Comparison of ENCODE assay signal across 8 cellular contexts in the genomic region with DNA sequence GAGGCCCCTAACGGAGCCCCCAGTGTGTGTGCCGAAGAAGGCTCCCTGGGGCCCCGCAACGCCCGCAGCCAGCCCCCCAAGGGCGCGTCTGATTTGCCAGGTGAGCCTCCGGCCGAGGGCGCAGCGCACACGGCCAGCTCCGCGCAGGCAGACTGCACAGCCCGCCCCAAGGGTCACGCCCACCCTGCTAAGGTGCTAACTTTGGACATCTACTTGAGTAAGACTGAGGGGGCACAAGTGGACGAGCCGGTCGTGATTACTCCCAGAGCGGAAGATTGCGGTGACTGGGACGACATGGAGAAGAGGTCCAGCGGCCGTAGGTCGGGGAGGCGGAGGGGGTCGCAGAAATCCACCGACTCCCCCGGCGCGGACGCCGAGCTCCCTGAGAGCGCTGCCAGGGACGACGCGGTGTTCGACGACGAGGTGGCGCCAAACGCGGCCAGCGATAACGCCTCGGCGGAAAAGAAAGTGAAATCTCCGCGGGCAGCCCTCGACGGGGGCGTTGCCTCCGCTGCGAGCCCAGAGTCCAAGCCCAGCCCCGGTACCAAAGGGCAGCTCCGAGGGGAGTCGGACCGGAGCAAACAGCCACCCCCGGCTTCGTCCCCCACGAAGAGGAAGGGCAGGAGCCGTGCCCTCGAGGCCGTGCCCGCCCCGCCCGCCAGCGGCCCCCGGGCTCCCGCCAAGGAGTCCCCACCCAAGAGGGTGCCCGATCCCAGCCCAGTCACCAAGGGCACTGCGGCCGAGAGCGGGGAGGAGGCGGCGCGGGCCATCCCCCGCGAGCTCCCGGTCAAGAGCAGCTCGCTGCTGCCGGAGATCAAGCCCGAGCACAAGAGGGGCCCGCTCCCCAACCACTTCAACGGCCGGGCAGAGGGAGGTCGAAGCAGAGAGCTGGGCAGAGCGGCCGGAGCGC.
DNase-seq lines count a peak whose midpoint lies in the region; ATAC-seq, FAIRE-seq and TF ChIP-seq lines count a peak whose summit lies in the region.

No MANE protein-coding gene starts in this region.

- H3K4me1 Mint-ChIP-seq in activated CD8-positive, alpha-beta T cell treated with anti-CD3 and anti-CD28 coated beads, Interleukin-2, amount 10 ng/mL, durations not matched to agents 7 days and 5 days (ENCODE audit: low read depth): peaks cover 64% of the 10 kb centered on the region
- H3K4me1 Mint-ChIP-seq in stimulated activated naive B cell treated with anti-CD40 and anti-IgM and Interleukin-4, amounts not matched to agents 10 μg/mL and 1 μg/mL and 100 μg/mL, for 72 hours: peaks cover 29 to 56% of the 10 kb centered on the region in 2 donors

- H3K4me3 ChIP-seq in endothelial cell of umbilical vein (replicated peaks in 1 of 3; ENCODE audit: insufficient read depth in 1 of 3, low read depth in 1 of 3, low read length in 3 of 3) (peak overlapping the region; percentile 70 to 79 (median 78)), mucosa of stomach (ENCODE audit: low read length) (peak overlapping the region; percentile 90)

- DNase-seq in NCI-H146 treated with DMSO at 0.1 percent for 48 hours (lab: John Stamatoyannopoulos, UW; ENCODE audit: unreplicated experiment) (peak; percentile 4), endothelial cell of umbilical vein (ENCODE audit: low read depth, low spot score) (peak; percentile 71), HTR-8/SVneo (ENCODE audit: insufficient read length, low spot score) (no peak)
- peak; percentile 89 for DNase-seq in activated CD8-positive, alpha-beta T cell treated with anti-CD3 and anti-CD28 coated beads, Interleukin-2, amount 10 ng/mL, durations not matched to agents 7 days and 5 days
- peak; percentile 76 for DNase-seq in stimulated activated naive B cell treated with anti-CD40 and anti-IgM and Interleukin-4, amounts not matched to agents 10 μg/mL and 1 μg/mL and 100 μg/mL, for 72 hours

- H3K4me1 ChIP-seq in endothelial cell of umbilical vein (ENCODE audit: control insufficient read depth, extremely low read depth, insufficient read depth, low read length) (peaks cover 33% of the 10 kb centered on the region), mucosa of stomach (ENCODE audit: control insufficient read depth, insufficient read depth, low read length) (peaks cover 29% of the 10 kb centered on the region)

- H3K79me2 ChIP-seq in endothelial cell of umbilical vein (ENCODE audit: control insufficient read depth, insufficient read depth, low read length): no peaks in the 10 kb centered on the region

- POLR2A ChIA-PET in activated CD8-positive, alpha-beta T cell treated with anti-CD3 and anti-CD28 coated beads, Interleukin-2, amount 10 ng/mL, durations not matched to agents 7 days and 5 days (lab: Charles Lee): interaction anchor here (0.6 to 6.8 kb wide), 12 partner anchors 10 to 533 kb away, joined by 3 to 146 read pairs (median 3); partner anchors contain the start of gene ATG5
- POLR2A ChIA-PET in endothelial cell of umbilical vein (lab: Charles Lee): interaction anchor here (0.9 kb wide), 1 partner anchor 187 kb away, joined by 3 read pairs; the partner anchor contains the start of gene ATG5

- H3K36me3 ChIP-seq in endothelial cell of umbilical vein (ENCODE audit: control insufficient read depth in 2 of 2, extremely low read depth in 1 of 2, insufficient read depth in 2 of 2, low read length in 2 of 2) (no peaks in the 10 kb centered on the region), mucosa of stomach (ENCODE audit: control insufficient read depth, insufficient read depth, low read length) (no peaks in the 10 kb centered on the region)

- dilution Hi-C loops in endothelial cell of umbilical vein (cut with MboI; ENCODE audit: extremely low pct_ligation_motif_present, low sequenced_read_pairs): no loop called here

- peak overlapping the region; percentile 95 for H3K27ac Mint-ChIP-seq in activated CD8-positive, alpha-beta T cell treated with anti-CD3 and anti-CD28 coated beads, Interleukin-2, amount 10 ng/mL, durations not matched to agents 7 days and 5 days
- peak overlapping the region; percentile 88 for H3K27ac Mint-ChIP-seq in stimulated activated naive B cell treated with anti-CD40 and anti-IgM and Interleukin-4, amounts not matched to agents 10 μg/mL and 1 μg/mL and 100 μg/mL, for 72 hours

- peaks cover 24 to 39% of the 10 kb centered on the region in 2 experiments for H3K27me3 ChIP-seq in endothelial cell of umbilical vein (ENCODE audit: control insufficient read depth in 2 of 2, insufficient read depth in 2 of 2, low read length in 2 of 2)
- peaks cover 24% of the 10 kb centered on the region for H3K27me3 ChIP-seq in mucosa of stomach (ENCODE audit: control insufficient read depth, insufficient read depth, low read length)

- H3K36me3 Mint-ChIP-seq in activated CD8-positive, alpha-beta T cell treated with anti-CD3 and anti-CD28 coated beads, Interleukin-2, amount 10 ng/mL, durations not matched to agents 7 days and 5 days (ENCODE audit: low read depth): peaks cover 17% of the 10 kb centered on the region
- H3K36me3 Mint-ChIP-seq in stimulated activated naive B cell treated with anti-CD40 and anti-IgM and Interleukin-4, amounts not matched to agents 10 μg/mL and 1 μg/mL and 100 μg/mL, for 72 hours: no peaks in the 10 kb centered on the region

- BruUV-seq in endothelial cell of umbilical vein (replicated peaks; lab: Mats Ljungman, UMichigan): no TSS peak

- no peaks in the 10 kb centered on the region for H3K9me3 Mint-ChIP-seq in activated CD8-positive, alpha-beta T cell treated with anti-CD3 and anti-CD28 coated beads, Interleukin-2, amount 10 ng/mL, durations not matched to agents 7 days and 5 days (ENCODE audit: insufficient read depth)
- no peaks in the 10 kb centered on the region for H3K9me3 Mint-ChIP-seq in stimulated activated naive B cell treated with anti-CD40 and anti-IgM and Interleukin-4, amounts not matched to agents 10 μg/mL and 1 μg/mL and 100 μg/mL, for 72 hours

- intact Hi-C loops in endothelial cell of umbilical vein (cut with micrococcal nuclease): loop anchor here (1.0 to 5.0 kb wide), 5 partner anchors 35 to 520 kb away; partner anchors contain the start of genes QRSL1 and RTN4IP1

- peak; percentile 42 for FAIRE-seq in endothelial cell of umbilical vein (lab: Jason Lieb, UNC)
- no peak for FAIRE-seq in HTR-8/SVneo (lab: Jason Lieb, UNC)

- no peak for TF ChIP-seq POLR2A in endothelial cell of umbilical vein (IDR thresholded peaks at IDR 0.05; ENCODE audit: low read depth, low read length)

- ATAC-seq in GM18508 (IDR thresholded peaks at IDR 0.05; ENCODE audit: insufficient read depth, unreplicated experiment) (peak; percentile 37), HG02623 (IDR thresholded peaks at IDR 0.05; ENCODE audit: unreplicated experiment) (peak; percentile 60)
- ATAC-seq in activated CD8-positive, alpha-beta T cell treated with anti-CD3 and anti-CD28 coated beads, Interleukin-2, amount 10 ng/mL, durations not matched to agents 7 days and 5 days: peak; percentile 72
- peak; percentile 68 to 71 for ATAC-seq in stimulated activated naive B cell treated with anti-CD40 and anti-IgM and Interleukin-4, amounts not matched to agents 10 μg/mL and 1 μg/mL and 100 μg/mL, for 72 hours (replicated peaks)

- CTCF ChIA-PET in activated CD8-positive, alpha-beta T cell treated with anti-CD3 and anti-CD28 coated beads, Interleukin-2, amount 10 ng/mL, durations not matched to agents 7 days and 5 days (lab: Charles Lee): interaction anchor here (0.9 to 8.3 kb wide), 20 partner anchors 9 to 485 kb away, joined by 3 to 156 read pairs (median 7); no protein-coding TSS in a partner anchor
- CTCF ChIA-PET in endothelial cell of umbilical vein (lab: Charles Lee): interaction anchor here (0.7 to 6.9 kb wide), 31 partner anchors 10 to 520 kb away, joined by 3 to 62 read pairs (median 4); no protein-coding TSS in a partner anchor

- H2AFZ ChIP-seq in endothelial cell of umbilical vein (ENCODE audit: low read depth, low read length): peak overlapping the region; percentile 91

- H4K20me1 ChIP-seq in endothelial cell of umbilical vein (replicated peaks; ENCODE audit: control insufficient read depth, extremely low read depth, insufficient read depth, low read length): no peaks in the 10 kb centered on the region

- peak overlapping the region; percentile 73 for H3K9ac ChIP-seq in endothelial cell of umbilical vein (replicated peaks; ENCODE audit: extremely low read depth, insufficient read depth, low read length)
- H3K9ac ChIP-seq in mucosa of stomach (ENCODE audit: low read length): peak overlapping the region; percentile 75

- peak in 1 of 2 donors; percentile 52 for TF ChIP-seq CTCF in endothelial cell of umbilical vein (IDR thresholded peaks at IDR 0.05; ENCODE audit: extremely low read depth in 1 of 2, insufficient read depth in 1 of 2, low read depth in 1 of 2, low read length in 2 of 2)

- H3K27ac ChIP-seq in endothelial cell of umbilical vein (ENCODE audit: insufficient read depth, low read depth, low read length): peak overlapping the region; percentile 39

- peaks cover 2% of the 10 kb centered on the region for H3K27me3 Mint-ChIP-seq in activated CD8-positive, alpha-beta T cell treated with anti-CD3 and anti-CD28 coated beads, Interleukin-2, amount 10 ng/mL, durations not matched to agents 7 days and 5 days (ENCODE audit: low read depth)
- no peaks in the 10 kb centered on the region for H3K27me3 Mint-ChIP-seq in stimulated activated naive B cell treated with anti-CD40 and anti-IgM and Interleukin-4, amounts not matched to agents 10 μg/mL and 1 μg/mL and 100 μg/mL, for 72 hours

- peak overlapping the region; percentile 84 for H3K4me2 ChIP-seq in endothelial cell of umbilical vein (ENCODE audit: insufficient read depth, low read length)

- peak overlapping the region; percentile 81 for H3K4me3 Mint-ChIP-seq in activated CD8-positive, alpha-beta T cell treated with anti-CD3 and anti-CD28 coated beads, Interleukin-2, amount 10 ng/mL, durations not matched to agents 7 days and 5 days
- H3K4me3 Mint-ChIP-seq in stimulated activated naive B cell treated with anti-CD40 and anti-IgM and Interleukin-4, amounts not matched to agents 10 μg/mL and 1 μg/mL and 100 μg/mL, for 72 hours: peak overlapping the region; percentile 95 to 96

- no peaks in the 10 kb centered on the region for H3K9me1 ChIP-seq in endothelial cell of umbilical vein (replicated peaks; ENCODE audit: control insufficient read depth, extremely low read depth, insufficient read depth, low read length)

- H3K9me3 ChIP-seq in endothelial cell of umbilical vein (replicated peaks; ENCODE audit: control insufficient read depth, insufficient read depth, low read length) (no peaks in the 10 kb centered on the region), mucosa of stomach (ENCODE audit: control insufficient read depth, low read length) (no peaks in the 10 kb centered on the region)

TF ChIP-seq in endothelial cell of umbilical vein, 7 proteins besides CTCF, POLR2A, EP300 and RAD21:
- TF ChIP-seq EZH2 (IDR thresholded peaks at IDR 0.05; ENCODE audit: borderline replicate concordance, low read depth, low read length, severe bottlenecking): peak; percentile 49
- TF ChIP-seq JUN (IDR thresholded peaks at IDR 0.05; ENCODE audit: borderline replicate concordance, insufficient read depth, insufficient read length, low read depth): no peak
